Comparison of ENCODE assay signal across 10 cellular contexts in the genomic region with DNA sequence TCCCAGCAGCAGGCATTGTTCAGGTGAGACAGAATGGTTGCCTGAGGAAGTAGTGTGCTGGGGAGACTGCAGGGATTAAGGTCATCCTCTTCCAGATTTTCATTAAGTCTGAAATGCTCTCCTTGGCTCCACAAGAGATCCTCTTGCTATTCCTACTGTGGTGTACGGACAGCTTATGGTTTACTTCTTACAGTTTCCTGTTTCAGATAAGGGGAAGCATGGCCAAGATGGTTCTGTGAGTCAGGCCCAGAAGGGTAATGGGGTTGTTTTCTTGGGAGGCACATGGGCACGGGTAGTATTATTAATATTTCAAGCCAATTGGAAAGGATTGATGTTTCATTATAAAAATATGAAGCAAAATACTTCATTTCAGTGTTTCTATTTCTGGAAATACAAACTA. TPM values are rescaled to one million over a fixed set of nuclear protein-coding genes. Genes with fewer than 3 reads are reported as not detected.
DNase-seq lines count a peak whose midpoint lies in the region; ATAC-seq and TF ChIP-seq lines count a peak whose summit lies in the region.
"Had no signal": no experiment of that assay in that cellular context is flagged by ENCODE, and none has a peak within 500 bp of the region (broad histone marks: within the 10 kb centered on the region; RNA-seq: fewer than 3 reads in every experiment).

No MANE protein-coding gene starts in this region.

- H3K36me3 ChIP-seq in right atrium auricular region, result peaks cover 13% of the 10 kb centered on the region
- H3K36me3 ChIP-seq in smooth muscle cell (ENCODE audit: low read depth), result peaks cover 4% of the 10 kb centered on the region

- H3K4me3 ChIP-seq in right atrium auricular region (no peak overlapping the region), smooth muscle cell (no peak overlapping the region)

- H3K4me1 ChIP-seq in right atrium auricular region (peaks cover 0 to 24% of the 10 kb centered on the region in 2 donors), smooth muscle cell (ENCODE audit: low read depth) (peaks cover 8% of the 10 kb centered on the region)

- peaks cover 5% of the 10 kb centered on the region for H3K79me2 ChIP-seq in smooth muscle cell (ENCODE audit: low read depth)

- no peaks in the 10 kb centered on the region for H3K27me3 ChIP-seq in right atrium auricular region
- H3K27me3 ChIP-seq in smooth muscle cell (ENCODE audit: low read depth), result no peaks in the 10 kb centered on the region

- no peaks in the 10 kb centered on the region for H3K9me3 ChIP-seq in right atrium auricular region
- no peaks in the 10 kb centered on the region for H3K9me3 ChIP-seq in smooth muscle cell (replicated peaks; ENCODE audit: low read depth)

- WGBS in smooth muscle cell (ENCODE audit: low lambda C conversion rate), result 31% methylated on average over 2 of the region's 2 CpGs

- H3F3A ChIP-seq in smooth muscle cell (ENCODE audit: low read depth), result peaks cover 12% of the 10 kb centered on the region

- peak overlapping the region; percentile 62 for H3K4me2 ChIP-seq in smooth muscle cell

- no peak for TF ChIP-seq CTCF in VCaP (conservative IDR thresholded peaks at IDR 0.05)
- no peak for TF ChIP-seq CTCF in right atrium auricular region (IDR thresholded peaks at IDR 0.05)
- TF ChIP-seq CTCF in smooth muscle cell (IDR thresholded peaks at IDR 0.05; ENCODE audit: borderline replicate concordance, insufficient read depth, poor library complexity, severe bottlenecking), result no peak

- H2AFZ ChIP-seq in smooth muscle cell (ENCODE audit: low read depth), result no peak overlapping the region

- ATAC-seq in GM21515 (IDR thresholded peaks at IDR 0.05; ENCODE audit: unreplicated experiment) (no peak), GM21576 (IDR thresholded peaks at IDR 0.05; ENCODE audit: unreplicated experiment) (no peak)

- H3K9ac ChIP-seq in smooth muscle cell (ENCODE audit: low read depth), result no peak overlapping the region

- DNase-seq in GM03348 (ENCODE audit: low spot score), result peak; percentile 46
- no peak for DNase-seq in right atrium auricular region (ENCODE audit: low spot score)
- DNase-seq in smooth muscle cell (lab: John Stamatoyannopoulos, UW; ENCODE audit: unreplicated experiment), result no peak
- no peak for DNase-seq in activated CD8-positive, alpha-beta memory T cell treated with anti-CD3 and anti-CD28 coated beads, Interleukin-2, amount 50 U/mL, for 48 hours
- DNase-seq in NCI-H2196 (lab: John Stamatoyannopoulos, UW; ENCODE audit: unreplicated experiment), result no peak
- DNase-seq: naive B cell; stimulated activated CD4-positive, alpha-beta T cell treated with anti-CD3 and anti-CD28 coated beads, Interleukin-1b, Interleukin-23, amount 100 ng/mL, for 48 hours had no signal

- H4K20me1 ChIP-seq in smooth muscle cell (ENCODE audit: low read depth), result no peaks in the 10 kb centered on the region

- H3K27ac ChIP-seq in VCaP (peak overlapping the region; percentile 69), right atrium auricular region (peak overlapping the region; percentile 57 to 68), smooth muscle cell (ENCODE audit: low read depth) (peak overlapping the region; percentile 64)

RNA-seq across cellular contexts. Expression of a gene that starts 42.9 kb away (rescaled TPM):
- total RNA-seq in right atrium auricular region, result 100 to 1,000 TPM; 151 to 173 TPM
- total RNA-seq in smooth muscle cell, result 50.8 and 81.2 TPM in 2 replicates
- polyA plus RNA-seq in smooth muscle cell, result 87.7 and 95.7 TPM in 2 replicates

RNA-seq across cellular contexts. Expression of a gene that starts 48.5 kb away (rescaled TPM):
- 10 to 100 TPM; 56.2 to 89.9 TPM for total RNA-seq in right atrium auricular region
- 213 and 223 TPM in 2 replicates for total RNA-seq in smooth muscle cell
- polyA plus RNA-seq in smooth muscle cell, result 127 and 178 TPM in 2 replicates
